In the genomic region with DNA sequence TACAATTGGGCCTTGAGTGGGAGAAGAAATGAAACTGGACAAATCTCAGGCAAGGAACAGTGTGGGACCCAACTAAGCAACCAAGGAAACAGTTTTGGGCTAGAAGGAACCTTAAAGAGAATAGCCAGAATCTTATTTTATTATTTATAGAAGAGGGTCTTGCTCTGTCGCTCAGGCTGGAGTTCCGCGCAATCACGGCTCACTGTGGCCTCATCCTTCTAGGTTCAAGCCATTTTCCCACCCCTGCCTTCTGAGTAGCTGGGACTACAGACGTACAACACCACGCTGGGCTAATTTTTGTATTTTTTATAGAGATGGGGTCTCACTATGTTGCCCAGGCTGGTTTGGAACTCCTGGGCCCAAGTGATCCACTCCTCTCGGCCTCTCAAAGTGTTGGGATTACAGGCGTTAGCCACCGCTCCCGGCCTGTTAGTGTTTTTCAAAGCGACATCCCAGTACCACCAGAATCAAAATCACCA, we compare ENCODE assay signal across 8 cellular contexts. TPM values are rescaled to one million over a fixed set of nuclear protein-coding genes. Genes with fewer than 3 reads are reported as not detected.
DNase-seq lines count a peak whose midpoint lies in the region; ATAC-seq and TF ChIP-seq lines count a peak whose summit lies in the region.

No MANE protein-coding gene starts in this region.

- peak overlapping the region; percentile 93 for H3K27ac Mint-ChIP-seq in activated CD4-positive, alpha-beta memory T cell treated with anti-CD3 and anti-CD28 coated beads, Interleukin-2, amount 10 ng/mL, durations not matched to agents 7 days and 5 days
- no peak overlapping the region for H3K27ac Mint-ChIP-seq in glutamatergic neuron (ENCODE audit: unreplicated experiment)

- H3K9me3 Mint-ChIP-seq in activated CD4-positive, alpha-beta memory T cell treated with anti-CD3 and anti-CD28 coated beads, Interleukin-2, amount 10 ng/mL, durations not matched to agents 7 days and 5 days: peaks cover 3% of the 10 kb centered on the region
- peaks cover 5% of the 10 kb centered on the region for H3K9me3 Mint-ChIP-seq in glutamatergic neuron (ENCODE audit: unreplicated experiment)

- no peak for ATAC-seq in SK-N-SH treated with all-trans-retinoic acid at 6 μM for 48 hours
- ATAC-seq in HG02885 (IDR thresholded peaks at IDR 0.05; ENCODE audit: poor library complexity, unreplicated experiment): no peak

- POLR2A ChIA-PET in SK-N-SH (lab: Yijun Ruan, JAX): no interaction called here
- POLR2A ChIA-PET in activated CD4-positive, alpha-beta memory T cell treated with anti-CD3 and anti-CD28 coated beads, Interleukin-2, amount 10 ng/mL, durations not matched to agents 7 days and 5 days (lab: Charles Lee): interaction anchor here (1.7 to 10.8 kb wide), 4 partner anchors 26 to 900 kb away, joined by 3 to 163 read pairs (median 47); partner anchors contain the start of genes HYPK, SERF2 and SERINC4

- TF ChIP-seq CTCF in SK-N-SH (IDR thresholded peaks at IDR 0.05) (no peak), glutamatergic neuron (IDR thresholded peaks at IDR 0.05; ENCODE audit: partially characterized antibody, unreplicated experiment) (no peak), stomach (IDR thresholded peaks at IDR 0.05) (no peak)

- peak overlapping the region; percentile 86 for H2AFZ ChIP-seq in SK-N-SH (ENCODE audit: low read depth)

- H3K4me1 ChIP-seq in SK-N-SH (ENCODE audit: control insufficient read depth in 1 of 2, insufficient read depth in 2 of 2, low read depth in 1 of 2, low read length in 1 of 2) (peaks cover 9 to 10% of the 10 kb centered on the region in 2 experiments; a peak in 3 of 4 replicates), stomach (peaks cover 32 to 70% (median 45%) of the 10 kb centered on the region in 4 donors)

- H4K20me1 ChIP-seq in SK-N-SH (ENCODE audit: insufficient read depth): no peaks in the 10 kb centered on the region

- no peak for TF ChIP-seq RAD21 in SK-N-SH (IDR thresholded peaks at IDR 0.05; ENCODE audit: low read length)

- intact Hi-C loops in stomach (cut with DNase I; ENCODE audit: low total_unique reads): no loop called here

- CTCF ChIA-PET in SK-N-SH (lab: Yijun Ruan, JAX): no interaction called here
- CTCF ChIA-PET in activated CD4-positive, alpha-beta memory T cell treated with anti-CD3 and anti-CD28 coated beads, Interleukin-2, amount 10 ng/mL, durations not matched to agents 7 days and 5 days (lab: Charles Lee): no interaction called here

- H3K27me3 Mint-ChIP-seq in activated CD4-positive, alpha-beta memory T cell treated with anti-CD3 and anti-CD28 coated beads, Interleukin-2, amount 10 ng/mL, durations not matched to agents 7 days and 5 days: no peaks in the 10 kb centered on the region
- H3K27me3 Mint-ChIP-seq in glutamatergic neuron (ENCODE audit: unreplicated experiment): peaks cover 2% of the 10 kb centered on the region

- no peaks in the 10 kb centered on the region for H3K9me2 ChIP-seq in SK-N-SH

- peaks cover 75% of the 10 kb centered on the region for H3K79me2 ChIP-seq in SK-N-SH (ENCODE audit: insufficient read depth)

- H3F3A ChIP-seq in SK-N-SH (replicated peaks; ENCODE audit: insufficient read depth): peaks cover 23% of the 10 kb centered on the region

- peak overlapping the region; percentile 77 for H3K4me2 ChIP-seq in SK-N-SH

- H3K27me3 ChIP-seq in SK-N-SH (ENCODE audit: insufficient read depth) (no peaks in the 10 kb centered on the region), stomach (no peaks in the 10 kb centered on the region)

- H3K9me3 ChIP-seq in SK-N-SH: no peaks in the 10 kb centered on the region
- no peaks in the 10 kb centered on the region for H3K9me3 ChIP-seq in stomach

- H3K36me3 Mint-ChIP-seq in activated CD4-positive, alpha-beta memory T cell treated with anti-CD3 and anti-CD28 coated beads, Interleukin-2, amount 10 ng/mL, durations not matched to agents 7 days and 5 days (ENCODE audit: low read depth): peaks cover 41% of the 10 kb centered on the region
- no peaks in the 10 kb centered on the region for H3K36me3 Mint-ChIP-seq in glutamatergic neuron (ENCODE audit: unreplicated experiment)

- H3K36me3 ChIP-seq in SK-N-SH (replicated peaks in 1 of 2; ENCODE audit: control insufficient read depth in 1 of 2, insufficient read depth in 2 of 2, low read length in 1 of 2) (peaks cover 0 to 2% of the 10 kb centered on the region in 2 experiments), stomach (no peaks in the 10 kb centered on the region)

- H3K4me3 Mint-ChIP-seq in activated CD4-positive, alpha-beta memory T cell treated with anti-CD3 and anti-CD28 coated beads, Interleukin-2, amount 10 ng/mL, durations not matched to agents 7 days and 5 days: peak overlapping the region; percentile 90
- H3K4me3 Mint-ChIP-seq in glutamatergic neuron (ENCODE audit: unreplicated experiment): peak overlapping the region; percentile 49

- peak overlapping the region in 1 of 2 experiments; percentile 47; a peak in 2 of 4 replicates for H3K27ac ChIP-seq in SK-N-SH (ENCODE audit: low read depth in 2 of 2, low read length in 1 of 2)
- peak overlapping the region in 4 of 5 donors; percentile 78 to 84 (median 80) for H3K27ac ChIP-seq in stomach

- peak overlapping the region in 1 of 2 experiments; percentile 66; a peak in 3 of 4 replicates for H3K4me3 ChIP-seq in SK-N-SH (ENCODE audit: low read depth in 2 of 2, low read length in 1 of 2)
- H3K4me3 ChIP-seq in stomach: peak overlapping the region; percentile 48 to 61 (median 58)

- no peak for TF ChIP-seq POLR2A in stomach (IDR thresholded peaks at IDR 0.05)

- 95% methylated on average over 11 of the region's 11 CpGs for WGBS in SK-N-SH (ENCODE audit: low lambda C conversion rate)
- WGBS in stomach, 5 donors: 95 to 97% (median 96%) methylated on average over 11 of the region's 11 CpGs

- peaks cover 74% of the 10 kb centered on the region for H3K4me1 Mint-ChIP-seq in activated CD4-positive, alpha-beta memory T cell treated with anti-CD3 and anti-CD28 coated beads, Interleukin-2, amount 10 ng/mL, durations not matched to agents 7 days and 5 days
- no peaks in the 10 kb centered on the region for H3K4me1 Mint-ChIP-seq in glutamatergic neuron (ENCODE audit: low read depth, unreplicated experiment)

- TF ChIP-seq EP300 in SK-N-SH (IDR thresholded peaks at IDR 0.05; ENCODE audit: borderline replicate concordance in 1 of 2, low read depth in 1 of 2, low read length in 1 of 2) (no peak), stomach (IDR thresholded peaks at IDR 0.05) (no peak)

- peak overlapping the region; percentile 59; the same call in 1 of the 2 replicates for H3K9ac ChIP-seq in SK-N-SH

- DNase-seq in SK-N-SH (no peak), glutamatergic neuron (no peak), stomach (no peak), inferior parietal cortex (ENCODE audit: extremely low spot score) (no peak)
- no peak for DNase-seq in activated CD4-positive, alpha-beta memory T cell treated with anti-CD3 and anti-CD28 coated beads, Interleukin-2, amount 10 ng/mL, durations not matched to agents 7 days and 5 days
- no peak for DNase-seq in activated CD4-positive, CD25-positive, alpha-beta regulatory T cell (lab: John Stamatoyannopoulos, UW)

TF ChIP-seq in SK-N-SH, 30 proteins besides CTCF, POLR2A, EP300 and RAD21 (continues in another document):
- TF ChIP-seq TAF1 (IDR thresholded peaks at IDR 0.05; ENCODE audit: borderline replicate concordance, low read depth, low read length): no peak

TF ChIP-seq in SK-N-SH treated with all-trans-retinoic acid at 6 μM for 48 hours, 23 proteins besides CTCF, POLR2A, EP300 and RAD21 (continues in another document):
- TF ChIP-seq ZC3H10 (CRISPR knock-in tag; IDR thresholded peaks at IDR 0.05): no peak

RNA-seq across cellular contexts. Expression of gene WDR76, which starts 0.7 kb away (rescaled TPM):
- polyA plus RNA-seq in SK-N-SH (2012; rRNA removed) (1.8 TPM in 2 replicates), stomach (1 to 10 TPM; 3.2 to 4.0 (median 3.6) TPM)
- 2.6 and 2.9 TPM in 2 replicates for polyA plus RNA-seq in SK-N-SH (2012; cell fraction: cytosol; rRNA removed)
- 1.2 and 2.2 TPM in 2 replicates for polyA plus RNA-seq in SK-N-SH (2012; cell fraction: nucleus; rRNA removed)
- total RNA-seq in activated CD4-positive, alpha-beta memory T cell treated with anti-CD3 and anti-CD28 coated beads, Interleukin-2, amount 10 ng/mL, durations not matched to agents 7 days and 5 days: 10 to 100 TPM; 72.2 to 74.7 TPM
- total RNA-seq in glutamatergic neuron (ENCODE audit: unreplicated experiment) (4.7 TPM), stomach (10 to 100 TPM in 1 of 5 donors, 1 to 10 TPM in 4; 1.2 to 14.5 (median 4.0) TPM)

RNA-seq across cellular contexts. Expression of gene MFAP1, which starts 1.6 kb away (rescaled TPM):
- polyA plus RNA-seq in SK-N-SH (2012; rRNA removed) (16.5 and 18.4 TPM in 2 replicates), stomach (10 to 100 TPM in 2 of 3 donors, 1 to 10 TPM in 1; 9.7 to 17.7 (median 16.6) TPM)
- polyA plus RNA-seq in SK-N-SH (2012; cell fraction: cytosol; rRNA removed): 22.0 and 28.5 TPM in 2 replicates
- polyA plus RNA-seq in SK-N-SH (2012; cell fraction: nucleus; rRNA removed): 7.9 and 15.1 TPM in 2 replicates
- total RNA-seq in activated CD4-positive, alpha-beta memory T cell treated with anti-CD3 and anti-CD28 coated beads, Interleukin-2, amount 10 ng/mL, durations not matched to agents 7 days and 5 days: 10 to 100 TPM; 34.4 to 37.3 TPM
- total RNA-seq in glutamatergic neuron (ENCODE audit: unreplicated experiment) (29.2 TPM), stomach (10 to 100 TPM in 2 of 5 donors, 1 to 10 TPM in 3; 1.2 to 20.3 (median 4.6) TPM)

RNA-seq across cellular contexts. Expression of gene HYPK, which starts 25.7 kb away (rescaled TPM):
- polyA plus RNA-seq in SK-N-SH (2012; rRNA removed) (8.9 and 11.5 TPM in 2 replicates), stomach (10 to 100 TPM in 2 of 3 donors, 1 to 10 TPM in 1; 5.3 to 56.4 (median 12.9) TPM)
- polyA plus RNA-seq in SK-N-SH (2012; cell fraction: cytosol; rRNA removed): 13.5 and 25.3 TPM in 2 replicates
- 18.5 and 26.1 TPM in 2 replicates for polyA plus RNA-seq in SK-N-SH (2012; cell fraction: nucleus; rRNA removed)
- total RNA-seq in activated CD4-positive, alpha-beta memory T cell treated with anti-CD3 and anti-CD28 coated beads, Interleukin-2, amount 10 ng/mL, durations not matched to agents 7 days and 5 days: 10 to 100 TPM; 14.3 to 14.4 TPM
- total RNA-seq in glutamatergic neuron (ENCODE audit: unreplicated experiment) (26.5 TPM), stomach (10 to 100 TPM in 4 of 5 donors, 1 to 10 TPM in 1; 1.8 to 61.6 (median 24.1) TPM)

RNA-seq across cellular contexts. Expression of gene SERINC4, which starts 26.0 kb away (rescaled TPM):
- polyA plus RNA-seq in SK-N-SH (2012; rRNA removed): 0.05 TPM in 1 of 2 replicates, not detected in the other
- polyA plus RNA-seq in SK-N-SH (2012; cell fraction: cytosol; rRNA removed): 0.04 and 0.05 TPM in 2 replicates
- polyA plus RNA-seq in SK-N-SH (2012; cell fraction: nucleus; rRNA removed): 0.24 and 0.29 TPM in 2 replicates
- under 1 TPM; 0.15 to 0.18 TPM for total RNA-seq in activated CD4-positive, alpha-beta memory T cell treated with anti-CD3 and anti-CD28 coated beads, Interleukin-2, amount 10 ng/mL, durations not matched to agents 7 days and 5 days
- total RNA-seq in glutamatergic neuron (ENCODE audit: unreplicated experiment): not detected
- not detected for total RNA-seq in stomach
- polyA plus RNA-seq in stomach: under 1 TPM in 2 of 3 donors, not detected in 1; 0.37 to 0.55 TPM

RNA-seq across cellular contexts. Expression of gene SERF2, which starts 33.9 kb away (rescaled TPM):
- polyA plus RNA-seq in SK-N-SH (2012; rRNA removed) (935 and 1,369 TPM in 2 replicates), stomach (1,000 to 10,000 TPM; 2,001 to 3,403 (median 2,340) TPM)
- polyA plus RNA-seq in SK-N-SH (2012; cell fraction: cytosol; rRNA removed): 948 and 1,077 TPM in 2 replicates
- polyA plus RNA-seq in SK-N-SH (2012; cell fraction: nucleus; rRNA removed): 611 and 1,260 TPM in 2 replicates
- 100 to 1,000 TPM; 907 to 928 TPM for total RNA-seq in activated CD4-positive, alpha-beta memory T cell treated with anti-CD3 and anti-CD28 coated beads, Interleukin-2, amount 10 ng/mL, durations not matched to agents 7 days and 5 days
- total RNA-seq in glutamatergic neuron (ENCODE audit: unreplicated experiment) (650 TPM), stomach (1,000 to 10,000 TPM in 1 of 5 donors, 100 to 1,000 TPM in 4; 276 to 1,195 (median 526) TPM)

Comparison
In these comparisons a context has a peak if more than half of its experiments do, and no peak if none do; other contexts are left out.
1. RNA of gene WDR76, which starts 0.7 kb away (total RNA-seq): 72.2 to 74.7 TPM in activated CD4-positive, alpha-beta memory T cell treated with anti-CD3 and anti-CD28 coated beads, Interleukin-2, amount 10 ng/mL, durations not matched to agents 7 days and 5 days; 4.7 TPM in glutamatergic neuron (single experiment) and 1.2 to 14.5 TPM in stomach; every median in the first group is over 4 times any median in the second.